8 cellular contexts compared by ENCODE assay signal in the genomic region with DNA sequence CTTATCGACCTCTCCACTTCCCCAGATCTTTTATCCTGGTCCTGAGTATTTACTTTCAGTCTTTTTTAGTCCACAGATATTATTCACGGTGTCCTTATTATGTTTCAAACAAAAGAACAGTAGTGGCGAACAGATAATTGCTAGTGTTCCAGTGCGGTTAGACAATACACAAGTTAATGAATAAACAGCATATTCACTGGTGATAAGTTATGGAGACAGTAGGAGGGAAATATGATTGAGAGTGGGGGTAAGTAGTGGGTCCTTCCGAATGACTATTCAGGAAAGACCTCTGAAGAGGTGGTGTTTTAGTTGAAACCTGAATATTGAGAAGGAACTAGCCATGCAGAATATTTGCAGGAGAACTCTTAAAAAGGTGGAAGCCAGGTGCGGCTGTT. TPM values are rescaled to one million over a fixed set of nuclear protein-coding genes. Genes with fewer than 3 reads are reported as not detected.
DNase-seq lines count a peak whose midpoint lies in the region; ATAC-seq and TF ChIP-seq lines count a peak whose summit lies in the region.

No MANE protein-coding gene starts in this region.

- peaks cover 55% of the 10 kb centered on the region for H3K79me2 ChIP-seq in Karpas-422 (ENCODE audit: low read length)

- no peak overlapping the region for H2AFZ ChIP-seq in Karpas-422 (ENCODE audit: low read length)

- ATAC-seq in GM18870 (IDR thresholded peaks at IDR 0.05; ENCODE audit: unreplicated experiment) (no peak), HG02840 (IDR thresholded peaks at IDR 0.05; ENCODE audit: low FRiP score, unreplicated experiment) (no peak)

- peak overlapping the region; percentile 88 for H3K9ac ChIP-seq in Karpas-422 (ENCODE audit: low read length)

- peaks cover 20% of the 10 kb centered on the region for H4K20me1 ChIP-seq in Karpas-422 (ENCODE audit: insufficient read depth, low read depth, low read length)

- no peak for TF ChIP-seq POLR2A in breast epithelium (IDR thresholded peaks at IDR 0.05)

- DNase-seq in Karpas-422, result peak; percentile 51
- DNase-seq in breast epithelium (ENCODE audit: low spot score in 2 of 2), result no peak
- DNase-seq in NCI-H1694 treated with DMSO at 0.1 percent for 48 hours (lab: John Stamatoyannopoulos, UW), result no peak
- DNase-seq in NOMO-1 treated with dmso at 0.1 percent for 144 hours (lab: John Stamatoyannopoulos, UW; ENCODE audit: unreplicated experiment), result no peak

- no peaks in the 10 kb centered on the region for H3K36me3 ChIP-seq in Karpas-422 (ENCODE audit: insufficient read depth, low read length)
- no peaks in the 10 kb centered on the region for H3K36me3 ChIP-seq in breast epithelium
- no peaks in the 10 kb centered on the region for H3K36me3 ChIP-seq in muscle layer of duodenum (ENCODE audit: control insufficient read depth in 1 of 2, insufficient read depth in 2 of 2, low read length in 2 of 2)

- H3K27me3 ChIP-seq in Karpas-422 (ENCODE audit: low read length) (no peaks in the 10 kb centered on the region), breast epithelium (no peaks in the 10 kb centered on the region), muscle layer of duodenum (ENCODE audit: low read depth, low read length) (no peaks in the 10 kb centered on the region)

- TF ChIP-seq CTCF in GM12875 (IDR thresholded peaks at IDR 0.05; ENCODE audit: borderline replicate concordance, insufficient read depth, low read depth, low read length) (no peak), breast epithelium (IDR thresholded peaks at IDR 0.05) (no peak)

- intact Hi-C loops in breast epithelium (cut with DNase I; ENCODE audit: low total_unique reads), result no loop called here

- peak overlapping the region; percentile 94 for H3K4me3 ChIP-seq in GM12875 (ENCODE audit: low read depth, low read length)
- H3K4me3 ChIP-seq in Karpas-422 (ENCODE audit: low read length), result peak overlapping the region; percentile 72
- peak overlapping the region; percentile 90 to 99 (median 95) for H3K4me3 ChIP-seq in breast epithelium
- peak overlapping the region; percentile 99 for H3K4me3 ChIP-seq in muscle layer of duodenum (ENCODE audit: low read depth in 1 of 2, low read length in 2 of 2)

- H3K27ac ChIP-seq in Karpas-422 (ENCODE audit: low read length) (peak overlapping the region; percentile 0; the same call in 1 of the 2 replicates), breast epithelium (peak overlapping the region in 1 of 2 donors; percentile 84), muscle layer of duodenum (ENCODE audit: low read length) (peak overlapping the region; percentile 75)

- peak overlapping the region; percentile 94 for H3K4me2 ChIP-seq in Karpas-422 (ENCODE audit: low read depth, low read length, poor library complexity, severe bottlenecking)

- H3K4me1 ChIP-seq in Karpas-422 (ENCODE audit: low read length) (peaks cover 38% of the 10 kb centered on the region), breast epithelium (no peaks in the 10 kb centered on the region), muscle layer of duodenum (ENCODE audit: control insufficient read depth in 1 of 2, insufficient read depth in 2 of 2, low read length in 2 of 2) (peaks cover 14 to 23% of the 10 kb centered on the region in 2 donors)

- no peaks in the 10 kb centered on the region for H3K9me3 ChIP-seq in Karpas-422 (ENCODE audit: low read length)
- H3K9me3 ChIP-seq in breast epithelium, result no peaks in the 10 kb centered on the region
- no peaks in the 10 kb centered on the region for H3K9me3 ChIP-seq in muscle layer of duodenum (ENCODE audit: control insufficient read depth in 1 of 2, low read length in 2 of 2)

- no peaks in the 10 kb centered on the region for H3K9me2 ChIP-seq in Karpas-422 (replicated peaks; ENCODE audit: insufficient read depth, low read length)

RNA-seq across cellular contexts. Expression of a gene that starts 0.7 kb away (rescaled TPM):
- 28.8 and 38.9 TPM in 2 replicates for total RNA-seq in Karpas-422 (2014; rRNA removed; shearing (Covaris generic); ENCODE audit: low replicate concordance)
- total RNA-seq in breast epithelium, result 10 to 100 TPM; 21.3 to 41.9 (median 26.9) TPM
